Comparison of ENCODE assay signal across 1 cellular context in the genomic region with DNA sequence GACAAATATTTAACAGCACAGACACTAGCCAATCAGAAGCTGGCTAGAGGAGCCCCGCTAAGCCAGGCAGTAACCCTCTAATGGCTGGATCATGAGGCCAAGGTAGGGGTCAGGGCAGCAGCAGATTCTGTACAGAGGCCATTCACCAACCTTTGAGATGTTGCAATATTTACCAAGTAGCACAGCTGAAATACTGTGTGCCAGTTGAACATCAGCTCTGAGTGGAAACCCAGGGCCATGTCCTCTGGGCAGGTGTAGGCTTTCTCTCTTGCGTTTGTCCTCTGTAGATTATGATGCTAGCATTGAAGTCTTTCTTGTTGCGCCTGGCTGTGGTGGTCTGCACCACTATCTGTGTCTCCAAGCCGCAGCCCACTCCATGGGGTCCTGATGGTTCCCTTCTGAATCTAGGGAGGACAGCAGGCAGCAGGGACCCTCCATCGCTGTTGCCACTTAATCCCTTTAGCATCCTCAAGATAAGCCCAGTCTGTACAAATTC.
A peak's percentile ranks its signal among the peaks of the same experiment; 100 is the strongest.
TF ChIP-seq lines count a peak whose summit lies in the region.

No MANE protein-coding gene starts in this region.

TF ChIP-seq in HepG2, 621 proteins besides CTCF, POLR2A, EP300 and RAD21 (continued from another document and continues in another):
- no peak for TF ChIP-seq ZNF407 (CRISPR knock-in tag; IDR thresholded peaks at IDR 0.05; ENCODE audit: not compliant biosample characterization)
- peak; percentile 83 for TF ChIP-seq HNF4G (IDR thresholded peaks at IDR 0.05; ENCODE audit: borderline replicate concordance, low read depth, low read length)
- TF ChIP-seq HNF4G (CRISPR knock-in tag; IDR thresholded peaks at IDR 0.05; ENCODE audit: borderline replicate concordance, low read depth), result peak; percentile 68; the same call in 1 of the 2 replicates
- peak; percentile 42; the same call in 1 of the 2 replicates for TF ChIP-seq NFIC (IDR thresholded peaks at IDR 0.05; ENCODE audit: low read length)
- TF ChIP-seq CREB1 (IDR thresholded peaks at IDR 0.05), result no peak
- TF ChIP-seq CREB1 (CRISPR knock-in tag; IDR thresholded peaks at IDR 0.05), result no peak; the same call in 1 of the 2 replicates
- TF ChIP-seq ADNP (CRISPR knock-in tag; IDR thresholded peaks at IDR 0.05), result peak; percentile 29; the same call in 1 of the 2 replicates
- peak; percentile 76 for TF ChIP-seq THAP11 (CRISPR knock-in tag; IDR thresholded peaks at IDR 0.05)
- TF ChIP-seq CEBPB (IDR thresholded peaks at IDR 0.05; ENCODE audit: borderline replicate concordance, low read depth, low read length), result peak; percentile 98
- no peak for TF ChIP-seq ZNF709 (CRISPR knock-in tag; IDR thresholded peaks at IDR 0.05)
- TF ChIP-seq, protein P1, sequence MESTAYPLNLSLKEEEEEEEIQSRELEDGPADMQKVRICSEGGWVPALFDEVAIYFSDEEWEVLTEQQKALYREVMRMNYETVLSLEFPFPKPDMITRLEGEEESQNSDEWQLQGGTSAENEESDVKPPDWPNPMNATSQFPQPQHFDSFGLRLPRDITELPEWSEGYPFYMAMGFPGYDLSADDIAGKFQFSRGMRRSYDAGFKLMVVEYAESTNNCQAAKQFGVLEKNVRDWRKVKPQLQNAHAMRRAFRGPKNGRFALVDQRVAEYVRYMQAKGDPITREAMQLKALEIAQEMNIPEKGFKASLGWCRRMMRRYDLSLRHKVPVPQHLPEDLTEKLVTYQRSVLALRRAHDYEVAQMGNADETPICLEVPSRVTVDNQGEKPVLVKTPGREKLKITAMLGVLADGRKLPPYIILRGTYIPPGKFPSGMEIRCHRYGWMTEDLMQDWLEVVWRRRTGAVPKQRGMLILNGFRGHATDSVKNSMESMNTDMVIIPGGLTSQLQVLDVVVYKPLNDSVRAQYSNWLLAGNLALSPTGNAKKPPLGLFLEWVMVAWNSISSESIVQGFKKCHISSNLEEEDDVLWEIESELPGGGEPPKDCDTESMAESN (CRISPR knock-in tag; conservative IDR thresholded peaks at IDR 0.05), result peak; percentile 39; the same call in 1 of the 2 replicates
- TF ChIP-seq, protein P2, sequence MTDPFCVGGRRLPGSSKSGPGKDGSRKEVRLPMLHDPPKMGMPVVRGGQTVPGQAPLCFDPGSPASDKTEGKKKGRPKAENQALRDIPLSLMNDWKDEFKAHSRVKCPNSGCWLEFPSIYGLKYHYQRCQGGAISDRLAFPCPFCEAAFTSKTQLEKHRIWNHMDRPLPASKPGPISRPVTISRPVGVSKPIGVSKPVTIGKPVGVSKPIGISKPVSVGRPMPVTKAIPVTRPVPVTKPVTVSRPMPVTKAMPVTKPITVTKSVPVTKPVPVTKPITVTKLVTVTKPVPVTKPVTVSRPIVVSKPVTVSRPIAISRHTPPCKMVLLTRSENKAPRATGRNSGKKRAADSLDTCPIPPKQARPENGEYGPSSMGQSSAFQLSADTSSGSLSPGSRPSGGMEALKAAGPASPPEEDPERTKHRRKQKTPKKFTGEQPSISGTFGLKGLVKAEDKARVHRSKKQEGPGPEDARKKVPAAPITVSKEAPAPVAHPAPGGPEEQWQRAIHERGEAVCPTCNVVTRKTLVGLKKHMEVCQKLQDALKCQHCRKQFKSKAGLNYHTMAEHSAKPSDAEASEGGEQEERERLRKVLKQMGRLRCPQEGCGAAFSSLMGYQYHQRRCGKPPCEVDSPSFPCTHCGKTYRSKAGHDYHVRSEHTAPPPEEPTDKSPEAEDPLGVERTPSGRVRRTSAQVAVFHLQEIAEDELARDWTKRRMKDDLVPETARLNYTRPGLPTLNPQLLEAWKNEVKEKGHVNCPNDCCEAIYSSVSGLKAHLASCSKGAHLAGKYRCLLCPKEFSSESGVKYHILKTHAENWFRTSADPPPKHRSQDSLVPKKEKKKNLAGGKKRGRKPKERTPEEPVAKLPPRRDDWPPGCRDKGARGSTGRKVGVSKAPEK (CRISPR knock-in tag; IDR thresholded peaks at IDR 0.05; ENCODE audit: borderline replicate concordance), result no peak
- no peak for TF ChIP-seq ZNF546 (CRISPR knock-in tag; conservative IDR thresholded peaks at IDR 0.05)
- peak; percentile 45; the same call in 1 of the 2 replicates for TF ChIP-seq JUN (CRISPR knock-in tag; IDR thresholded peaks at IDR 0.05)
- TF ChIP-seq SMAD1 (CRISPR knock-in tag; IDR thresholded peaks at IDR 0.05; ENCODE audit: borderline replicate concordance, low read depth), result 0 out of 2 replicates have a peak, but pooled peaks have one; percentile 54
- TF ChIP-seq PHF20 (CRISPR knock-in tag; IDR thresholded peaks at IDR 0.05), result peak; percentile 37; the same call in 1 of the 2 replicates
- TF ChIP-seq SIX1 (CRISPR knock-in tag; IDR thresholded peaks at IDR 0.05; ENCODE audit: borderline replicate concordance), result peak; percentile 51; the same call in 1 of the 2 replicates
- TF ChIP-seq POGZ (CRISPR knock-in tag; IDR thresholded peaks at IDR 0.05), result peak; percentile 87
- TF ChIP-seq U2AF1 (optimal IDR thresholded peaks at IDR 0.05; ENCODE audit: low read depth, low read length), result no peak
- peak; percentile 87; the same call in 1 of the 2 replicates for TF ChIP-seq HMG20A (CRISPR knock-in tag; IDR thresholded peaks at IDR 0.05; ENCODE audit: borderline replicate concordance)
- TF ChIP-seq, protein P3, sequence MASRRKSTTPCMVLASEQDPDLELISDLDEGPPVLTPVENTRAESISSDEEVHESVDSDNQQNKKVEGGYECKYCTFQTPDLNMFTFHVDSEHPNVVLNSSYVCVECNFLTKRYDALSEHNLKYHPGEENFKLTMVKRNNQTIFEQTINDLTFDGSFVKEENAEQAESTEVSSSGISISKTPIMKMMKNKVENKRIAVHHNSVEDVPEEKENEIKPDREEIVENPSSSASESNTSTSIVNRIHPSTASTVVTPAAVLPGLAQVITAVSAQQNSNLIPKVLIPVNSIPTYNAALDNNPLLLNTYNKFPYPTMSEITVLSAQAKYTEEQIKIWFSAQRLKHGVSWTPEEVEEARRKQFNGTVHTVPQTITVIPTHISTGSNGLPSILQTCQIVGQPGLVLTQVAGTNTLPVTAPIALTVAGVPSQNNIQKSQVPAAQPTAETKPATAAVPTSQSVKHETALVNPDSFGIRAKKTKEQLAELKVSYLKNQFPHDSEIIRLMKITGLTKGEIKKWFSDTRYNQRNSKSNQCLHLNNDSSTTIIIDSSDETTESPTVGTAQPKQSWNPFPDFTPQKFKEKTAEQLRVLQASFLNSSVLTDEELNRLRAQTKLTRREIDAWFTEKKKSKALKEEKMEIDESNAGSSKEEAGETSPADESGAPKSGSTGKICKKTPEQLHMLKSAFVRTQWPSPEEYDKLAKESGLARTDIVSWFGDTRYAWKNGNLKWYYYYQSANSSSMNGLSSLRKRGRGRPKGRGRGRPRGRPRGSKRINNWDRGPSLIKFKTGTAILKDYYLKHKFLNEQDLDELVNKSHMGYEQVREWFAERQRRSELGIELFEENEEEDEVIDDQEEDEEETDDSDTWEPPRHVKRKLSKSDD (CRISPR knock-in tag; IDR thresholded peaks at IDR 0.05; ENCODE audit: low read depth), result 0 out of 2 replicates have a peak, but pooled peaks have one; percentile 54
- TF ChIP-seq MYC (CRISPR knock-in tag; IDR thresholded peaks at IDR 0.05; ENCODE audit: borderline replicate concordance), result peak; percentile 30; the same call in 1 of the 2 replicates
- TF ChIP-seq ARNT2 (CRISPR knock-in tag; IDR thresholded peaks at IDR 0.05; ENCODE audit: low read depth), result no peak
- peak; percentile 84; the same call in 1 of the 2 replicates for TF ChIP-seq FOXJ3 (CRISPR knock-in tag; IDR thresholded peaks at IDR 0.05; ENCODE audit: borderline replicate concordance)
- TF ChIP-seq HINFP (CRISPR knock-in tag; IDR thresholded peaks at IDR 0.05; ENCODE audit: low read depth), result 0 out of 2 replicates have a peak, but pooled peaks have one; percentile 54
- TF ChIP-seq, protein P4, sequence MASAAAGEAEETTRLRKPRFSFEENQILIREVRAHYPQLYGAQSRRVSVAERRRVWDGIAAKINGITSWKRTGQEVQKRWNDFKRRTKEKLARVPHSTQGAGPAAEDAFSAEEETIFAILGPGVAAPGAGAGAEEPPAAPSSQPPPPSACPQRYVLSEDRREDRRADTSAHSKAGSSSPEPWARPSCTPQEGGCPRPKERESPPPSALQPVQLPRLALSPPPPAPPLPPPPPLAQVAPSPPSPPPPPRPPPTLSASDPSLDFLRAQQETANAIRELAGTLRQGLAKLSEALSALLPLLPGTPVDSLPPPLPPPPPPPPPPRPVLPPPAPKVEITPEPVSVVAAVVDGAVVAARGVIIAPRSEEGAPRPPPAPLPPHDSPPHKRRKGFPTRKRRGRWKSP (CRISPR knock-in tag; IDR thresholded peaks at IDR 0.05), result 0 out of 2 replicates have a peak, but pooled peaks have one; percentile 50
- TF ChIP-seq, protein P5, sequence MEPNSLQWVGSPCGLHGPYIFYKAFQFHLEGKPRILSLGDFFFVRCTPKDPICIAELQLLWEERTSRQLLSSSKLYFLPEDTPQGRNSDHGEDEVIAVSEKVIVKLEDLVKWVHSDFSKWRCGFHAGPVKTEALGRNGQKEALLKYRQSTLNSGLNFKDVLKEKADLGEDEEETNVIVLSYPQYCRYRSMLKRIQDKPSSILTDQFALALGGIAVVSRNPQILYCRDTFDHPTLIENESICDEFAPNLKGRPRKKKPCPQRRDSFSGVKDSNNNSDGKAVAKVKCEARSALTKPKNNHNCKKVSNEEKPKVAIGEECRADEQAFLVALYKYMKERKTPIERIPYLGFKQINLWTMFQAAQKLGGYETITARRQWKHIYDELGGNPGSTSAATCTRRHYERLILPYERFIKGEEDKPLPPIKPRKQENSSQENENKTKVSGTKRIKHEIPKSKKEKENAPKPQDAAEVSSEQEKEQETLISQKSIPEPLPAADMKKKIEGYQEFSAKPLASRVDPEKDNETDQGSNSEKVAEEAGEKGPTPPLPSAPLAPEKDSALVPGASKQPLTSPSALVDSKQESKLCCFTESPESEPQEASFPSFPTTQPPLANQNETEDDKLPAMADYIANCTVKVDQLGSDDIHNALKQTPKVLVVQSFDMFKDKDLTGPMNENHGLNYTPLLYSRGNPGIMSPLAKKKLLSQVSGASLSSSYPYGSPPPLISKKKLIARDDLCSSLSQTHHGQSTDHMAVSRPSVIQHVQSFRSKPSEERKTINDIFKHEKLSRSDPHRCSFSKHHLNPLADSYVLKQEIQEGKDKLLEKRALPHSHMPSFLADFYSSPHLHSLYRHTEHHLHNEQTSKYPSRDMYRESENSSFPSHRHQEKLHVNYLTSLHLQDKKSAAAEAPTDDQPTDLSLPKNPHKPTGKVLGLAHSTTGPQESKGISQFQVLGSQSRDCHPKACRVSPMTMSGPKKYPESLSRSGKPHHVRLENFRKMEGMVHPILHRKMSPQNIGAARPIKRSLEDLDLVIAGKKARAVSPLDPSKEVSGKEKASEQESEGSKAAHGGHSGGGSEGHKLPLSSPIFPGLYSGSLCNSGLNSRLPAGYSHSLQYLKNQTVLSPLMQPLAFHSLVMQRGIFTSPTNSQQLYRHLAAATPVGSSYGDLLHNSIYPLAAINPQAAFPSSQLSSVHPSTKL (CRISPR knock-in tag; IDR thresholded peaks at IDR 0.05), result peak; percentile 96
- peak; percentile 26; the same call in 1 of the 2 replicates for TF ChIP-seq GABPB1 (CRISPR knock-in tag; IDR thresholded peaks at IDR 0.05)
- 0 out of 2 replicates have a peak, but pooled peaks have one; percentile 61 for TF ChIP-seq ZNF34 (CRISPR knock-in tag; IDR thresholded peaks at IDR 0.05; ENCODE audit: borderline replicate concordance)
- TF ChIP-seq NFYB (CRISPR knock-in tag; IDR thresholded peaks at IDR 0.05), result peak; percentile 63
